In genomic region chr17:60676758-60677307, GRCh38 we compare ENCODE assay signal across 8 cellular contexts. TPM values are rescaled to one million over a fixed set of nuclear protein-coding genes. Genes with fewer than 3 reads are reported as not detected.
A peak's percentile ranks its signal among the peaks of the same experiment; 100 is the strongest.
DNase-seq lines count a peak whose midpoint lies in the region; ATAC-seq and TF ChIP-seq lines count a peak whose summit lies in the region.

No MANE protein-coding gene starts in this region.

- no peak for DNase-seq in Peyer's patch
- DNase-seq in esophagus squamous epithelium (lab: John Stamatoyannopoulos, UW), result no peak
- DNase-seq in prostate gland (ENCODE audit: low spot score), result no peak
- no peak for DNase-seq in SW 1271 (lab: John Stamatoyannopoulos, UW)
- DNase-seq in SIG-M5 (lab: John Stamatoyannopoulos, UW), result no peak
- no peak for DNase-seq in COR-L47 (lab: John Stamatoyannopoulos, UW)

- peak overlapping the region; percentile 67 to 85 (median 70) for H3K27ac ChIP-seq in Peyer's patch
- peak overlapping the region; percentile 70 to 93 (median 88) for H3K27ac ChIP-seq in esophagus squamous epithelium
- peak overlapping the region; percentile 75 to 90 for H3K27ac ChIP-seq in prostate gland

- no peaks in the 10 kb centered on the region for H3K9me3 ChIP-seq in Peyer's patch
- no peaks in the 10 kb centered on the region for H3K9me3 ChIP-seq in esophagus squamous epithelium
- no peaks in the 10 kb centered on the region for H3K9me3 ChIP-seq in prostate gland

- peak; percentile 57 to 72 for TF ChIP-seq POLR2A in Peyer's patch (IDR thresholded peaks at IDR 0.05)
- peak in 2 of 4 donors; percentile 46 to 47 for TF ChIP-seq POLR2A in esophagus squamous epithelium (IDR thresholded peaks at IDR 0.05)
- no peak for TF ChIP-seq POLR2A in prostate gland (IDR thresholded peaks at IDR 0.05)

- intact Hi-C loops in esophagus squamous epithelium (cut with DNase I), result no loop called here
- intact Hi-C loops in prostate gland (cut with DNase I), result no loop called here

- H3K4me1 ChIP-seq in Peyer's patch (peaks cover 0 to 7% (median 0%) of the 10 kb centered on the region in 4 donors), esophagus squamous epithelium (peaks cover 11 to 20% (median 16%) of the 10 kb centered on the region in 3 donors), prostate gland (replicated peaks) (no peaks in the 10 kb centered on the region)

- H3K27me3 ChIP-seq in Peyer's patch, result no peaks in the 10 kb centered on the region
- no peaks in the 10 kb centered on the region for H3K27me3 ChIP-seq in esophagus squamous epithelium
- no peaks in the 10 kb centered on the region for H3K27me3 ChIP-seq in prostate gland (replicated peaks; ENCODE audit: insufficient read depth)

- no peak for TF ChIP-seq CTCF in Peyer's patch (IDR thresholded peaks at IDR 0.05)
- no peak for TF ChIP-seq CTCF in esophagus squamous epithelium (IDR thresholded peaks at IDR 0.05)
- no peak for TF ChIP-seq CTCF in prostate gland (IDR thresholded peaks at IDR 0.05)

- ATAC-seq in GM19452 (IDR thresholded peaks at IDR 0.05; ENCODE audit: unreplicated experiment), result no peak

- H3K4me3 ChIP-seq in GM08714 (ENCODE audit: low read length), result peak overlapping the region; percentile 68
- peak overlapping the region; percentile 48 to 96 (median 69) for H3K4me3 ChIP-seq in Peyer's patch
- H3K4me3 ChIP-seq in esophagus squamous epithelium, result peak overlapping the region; percentile 60 to 96 (median 94)
- peak overlapping the region; percentile 64 to 93 for H3K4me3 ChIP-seq in prostate gland

- 22 to 33% methylated on average over 16 to 17 of the region's 17 CpGs for WGBS in esophagus squamous epithelium, 2 donors
- WGBS in prostate gland, result 30% methylated on average over 17 of the region's 17 CpGs

- H3K36me3 ChIP-seq in Peyer's patch, result peaks cover 0 to 13% (median 0%) of the 10 kb centered on the region in 3 donors
- peaks cover 0 to 17% (median 0%) of the 10 kb centered on the region in 3 donors for H3K36me3 ChIP-seq in esophagus squamous epithelium
- no peaks in the 10 kb centered on the region for H3K36me3 ChIP-seq in prostate gland

RNA-seq across cellular contexts. Expression of gene BCAS3, which starts 0.8 kb away (rescaled TPM):
- total RNA-seq in Peyer's patch (100 to 1,000 TPM in 1 of 4 donors, 10 to 100 TPM in 3; 25.7 to 109 (median 57.1) TPM), esophagus squamous epithelium (10 to 100 TPM; 13.0 to 27.8 (median 20.7) TPM), prostate gland (10 to 100 TPM; 57.8 to 93.9 TPM)
